ENCODE assay signal across 9 cellular contexts in genomic region chr17:41647940-41648410, GRCh38. TPM values are rescaled to one million over a fixed set of nuclear protein-coding genes. Genes with fewer than 3 reads are reported as not detected.
A peak's percentile ranks its signal among the peaks of the same experiment; 100 is the strongest.
DNase-seq lines count a peak whose midpoint lies in the region; ATAC-seq and TF ChIP-seq lines count a peak whose summit lies in the region.
"Had no signal": no experiment of that assay in that cellular context is flagged by ENCODE, and none has a peak within 500 bp of the region (broad histone marks: within the 10 kb centered on the region; RNA-seq: fewer than 3 reads in every experiment).

No MANE protein-coding gene starts in this region.

- peak overlapping the region; percentile 42 for H3K4me3 Mint-ChIP-seq in activated CD8-positive, alpha-beta T cell treated with anti-CD3 and anti-CD28 coated beads, Interleukin-2, amount 10 ng/mL, durations not matched to agents 7 days and 5 days

- H3K4me1 ChIP-seq in lower lobe of right lung = peaks cover 26% of the 10 kb centered on the region

- POLR2A ChIA-PET in activated CD8-positive, alpha-beta T cell treated with anti-CD3 and anti-CD28 coated beads, Interleukin-2, amount 10 ng/mL, durations not matched to agents 7 days and 5 days (lab: Charles Lee) = interaction anchor here (1.9 kb wide), 1 partner anchor 99 kb away, joined by 6 read pairs; no protein-coding TSS in a partner anchor

- no peaks in the 10 kb centered on the region for H3K36me3 Mint-ChIP-seq in activated CD8-positive, alpha-beta T cell treated with anti-CD3 and anti-CD28 coated beads, Interleukin-2, amount 10 ng/mL, durations not matched to agents 7 days and 5 days (ENCODE audit: low read depth)

- H3K4me1 Mint-ChIP-seq in activated CD8-positive, alpha-beta T cell treated with anti-CD3 and anti-CD28 coated beads, Interleukin-2, amount 10 ng/mL, durations not matched to agents 7 days and 5 days (ENCODE audit: low read depth) = peaks cover 13% of the 10 kb centered on the region

- peak; percentile 96 for TF ChIP-seq CTCF in lower lobe of right lung (IDR thresholded peaks at IDR 0.05)

- peak overlapping the region; percentile 51 for H3K4me3 ChIP-seq in lower lobe of right lung

- no peaks in the 10 kb centered on the region for H3K36me3 ChIP-seq in lower lobe of right lung

- intact Hi-C loops in lower lobe of right lung (cut with DNase I) = no loop called here

- no peaks in the 10 kb centered on the region for H3K9me3 ChIP-seq in lower lobe of right lung

- no peaks in the 10 kb centered on the region for H3K9me3 Mint-ChIP-seq in activated CD8-positive, alpha-beta T cell treated with anti-CD3 and anti-CD28 coated beads, Interleukin-2, amount 10 ng/mL, durations not matched to agents 7 days and 5 days (ENCODE audit: insufficient read depth)

- DNase-seq in COLO668 (lab: John Stamatoyannopoulos, UW; ENCODE audit: unreplicated experiment) (peak; percentile 66), NCI-H748 treated with DMSO at 0.1 percent for 48 hours (lab: John Stamatoyannopoulos, UW) (peak; percentile 80), lower lobe of right lung (peak; percentile 92)
- DNase-seq in activated CD8-positive, alpha-beta T cell treated with anti-CD3 and anti-CD28 coated beads, Interleukin-2, amount 10 ng/mL, durations not matched to agents 7 days and 5 days = peak; percentile 90
- peak; percentile 87 for DNase-seq in effector CD8-positive, alpha-beta T cell (lab: John Stamatoyannopoulos, UW)
- DNase-seq in stimulated activated CD4-positive, alpha-beta T cell treated with anti-CD3 and anti-CD28 coated beads, TNF-alpha, amount 100 ng/mL, for 1 hour (ENCODE audit: low read depth in 3 of 3, low spot score in 1 of 3) = peak; percentile 67 to 93 (median 75)

- ATAC-seq in HG02678 (IDR thresholded peaks at IDR 0.05; ENCODE audit: unreplicated experiment) (peak; percentile 60), lower lobe of right lung (peak; percentile 85 to 87), HG03460 (IDR thresholded peaks at IDR 0.05; ENCODE audit: unreplicated experiment) (no peak)
- ATAC-seq in activated CD8-positive, alpha-beta T cell treated with anti-CD3 and anti-CD28 coated beads, Interleukin-2, amount 10 ng/mL, durations not matched to agents 7 days and 5 days = peak; percentile 85

- H3K27ac ChIP-seq in lower lobe of right lung = no peak overlapping the region

- no peaks in the 10 kb centered on the region for H3K27me3 Mint-ChIP-seq in activated CD8-positive, alpha-beta T cell treated with anti-CD3 and anti-CD28 coated beads, Interleukin-2, amount 10 ng/mL, durations not matched to agents 7 days and 5 days (ENCODE audit: low read depth)

- H3K27me3 ChIP-seq in lower lobe of right lung (ENCODE audit: low read depth) = no peaks in the 10 kb centered on the region

- CTCF ChIA-PET in activated CD8-positive, alpha-beta T cell treated with anti-CD3 and anti-CD28 coated beads, Interleukin-2, amount 10 ng/mL, durations not matched to agents 7 days and 5 days (lab: Charles Lee) = interaction anchor here (0.7 to 15.0 kb wide), 40 partner anchors 8 to 1001 kb away, joined by 3 to 399 read pairs (median 6); partner anchors contain the start of genes KRT13 and SMARCE1

- no peak overlapping the region for H3K27ac Mint-ChIP-seq in activated CD8-positive, alpha-beta T cell treated with anti-CD3 and anti-CD28 coated beads, Interleukin-2, amount 10 ng/mL, durations not matched to agents 7 days and 5 days

RNA-seq across cellular contexts. Expression of gene KRT17, which starts 23.6 kb away (rescaled TPM):
- total RNA-seq in activated CD8-positive, alpha-beta T cell treated with anti-CD3 and anti-CD28 coated beads, Interleukin-2, amount 10 ng/mL, durations not matched to agents 7 days and 5 days = not detected
- total RNA-seq in lower lobe of right lung = 2.6 TPM

RNA-seq across cellular contexts. Expression of gene KRT16, which starts 35.4 kb away (rescaled TPM):
- not detected for total RNA-seq in activated CD8-positive, alpha-beta T cell treated with anti-CD3 and anti-CD28 coated beads, Interleukin-2, amount 10 ng/mL, durations not matched to agents 7 days and 5 days
- not detected for total RNA-seq in lower lobe of right lung
- total RNA-seq: T-helper 1 cell treated with Interleukin-12 subunit alpha and Interleukin-12 subunit beta and Interleukin-4 antibody, amounts not matched to agents 30 ng/mL and 1 ng/mL, for 36 hours had no signal

RNA-seq across cellular contexts. Expression of gene EIF1, which starts 40.7 kb away (rescaled TPM):
- total RNA-seq in activated CD8-positive, alpha-beta T cell treated with anti-CD3 and anti-CD28 coated beads, Interleukin-2, amount 10 ng/mL, durations not matched to agents 7 days and 5 days = 100 to 1,000 TPM; 661 to 670 TPM
- total RNA-seq in lower lobe of right lung = 943 TPM
